Comparison of ENCODE assay signal across 1 cellular context in the genomic region with DNA sequence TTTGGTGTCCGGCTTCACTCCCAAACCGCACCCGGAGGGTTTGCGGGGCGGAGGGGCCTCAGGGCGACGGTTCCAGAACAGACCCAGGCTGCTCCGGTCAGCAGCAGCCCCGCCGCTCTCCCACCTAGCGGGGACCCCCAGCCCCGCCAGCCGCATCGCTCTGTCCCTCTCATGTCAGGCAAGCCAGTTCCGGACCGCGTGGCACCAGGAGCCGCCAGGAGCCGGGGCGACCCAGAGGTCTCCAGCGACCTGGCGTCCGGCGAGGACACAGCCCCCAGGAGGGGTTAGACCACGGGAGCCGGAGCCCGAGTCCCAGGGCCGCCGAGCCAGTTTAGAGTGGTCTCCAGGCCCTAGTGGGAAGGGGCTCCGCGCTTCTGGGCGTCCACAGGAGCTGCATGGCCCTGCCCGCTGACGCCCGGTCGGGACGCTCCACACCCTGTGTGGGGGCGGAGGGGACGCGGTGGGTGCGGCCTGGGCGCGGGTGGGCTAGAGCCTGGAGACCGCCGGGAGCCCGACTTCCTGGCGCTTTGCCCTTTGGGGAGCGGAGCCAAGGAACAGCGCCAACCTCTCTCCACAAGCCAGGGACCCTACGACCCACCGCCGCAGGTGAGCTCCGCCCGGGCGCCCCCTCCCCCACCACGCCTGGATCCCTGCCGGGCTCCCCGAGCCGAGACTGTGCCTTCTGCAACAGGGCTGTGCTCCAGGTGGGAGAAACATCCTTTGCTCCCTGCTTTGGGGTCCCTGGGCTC.
TF ChIP-seq lines count a peak whose summit lies in the region.

No MANE protein-coding gene starts in this region.

TF ChIP-seq in HepG2, 621 proteins besides CTCF, POLR2A, EP300 and RAD21 (continued from another document and continues in another):
- TF ChIP-seq, protein P1, sequence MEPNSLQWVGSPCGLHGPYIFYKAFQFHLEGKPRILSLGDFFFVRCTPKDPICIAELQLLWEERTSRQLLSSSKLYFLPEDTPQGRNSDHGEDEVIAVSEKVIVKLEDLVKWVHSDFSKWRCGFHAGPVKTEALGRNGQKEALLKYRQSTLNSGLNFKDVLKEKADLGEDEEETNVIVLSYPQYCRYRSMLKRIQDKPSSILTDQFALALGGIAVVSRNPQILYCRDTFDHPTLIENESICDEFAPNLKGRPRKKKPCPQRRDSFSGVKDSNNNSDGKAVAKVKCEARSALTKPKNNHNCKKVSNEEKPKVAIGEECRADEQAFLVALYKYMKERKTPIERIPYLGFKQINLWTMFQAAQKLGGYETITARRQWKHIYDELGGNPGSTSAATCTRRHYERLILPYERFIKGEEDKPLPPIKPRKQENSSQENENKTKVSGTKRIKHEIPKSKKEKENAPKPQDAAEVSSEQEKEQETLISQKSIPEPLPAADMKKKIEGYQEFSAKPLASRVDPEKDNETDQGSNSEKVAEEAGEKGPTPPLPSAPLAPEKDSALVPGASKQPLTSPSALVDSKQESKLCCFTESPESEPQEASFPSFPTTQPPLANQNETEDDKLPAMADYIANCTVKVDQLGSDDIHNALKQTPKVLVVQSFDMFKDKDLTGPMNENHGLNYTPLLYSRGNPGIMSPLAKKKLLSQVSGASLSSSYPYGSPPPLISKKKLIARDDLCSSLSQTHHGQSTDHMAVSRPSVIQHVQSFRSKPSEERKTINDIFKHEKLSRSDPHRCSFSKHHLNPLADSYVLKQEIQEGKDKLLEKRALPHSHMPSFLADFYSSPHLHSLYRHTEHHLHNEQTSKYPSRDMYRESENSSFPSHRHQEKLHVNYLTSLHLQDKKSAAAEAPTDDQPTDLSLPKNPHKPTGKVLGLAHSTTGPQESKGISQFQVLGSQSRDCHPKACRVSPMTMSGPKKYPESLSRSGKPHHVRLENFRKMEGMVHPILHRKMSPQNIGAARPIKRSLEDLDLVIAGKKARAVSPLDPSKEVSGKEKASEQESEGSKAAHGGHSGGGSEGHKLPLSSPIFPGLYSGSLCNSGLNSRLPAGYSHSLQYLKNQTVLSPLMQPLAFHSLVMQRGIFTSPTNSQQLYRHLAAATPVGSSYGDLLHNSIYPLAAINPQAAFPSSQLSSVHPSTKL (CRISPR knock-in tag; IDR thresholded peaks at IDR 0.05), result no peak
- no peak for TF ChIP-seq PRDM10 (CRISPR knock-in tag; IDR thresholded peaks at IDR 0.05; ENCODE audit: low read depth)
- no peak for TF ChIP-seq ZNF652 (CRISPR knock-in tag; IDR thresholded peaks at IDR 0.05; ENCODE audit: borderline replicate concordance, low read depth)
- TF ChIP-seq ZFYVE20 (CRISPR knock-in tag; IDR thresholded peaks at IDR 0.05; ENCODE audit: borderline replicate concordance, low read depth), result no peak
- TF ChIP-seq EEA1 (CRISPR knock-in tag; IDR thresholded peaks at IDR 0.05; ENCODE audit: borderline replicate concordance), result no peak
- no peak; the same call in 1 of the 2 replicates for TF ChIP-seq TAF1 (CRISPR knock-in tag; IDR thresholded peaks at IDR 0.05)
- TF ChIP-seq ZNF839 (CRISPR knock-in tag; IDR thresholded peaks at IDR 0.05; ENCODE audit: borderline replicate concordance), result no peak
- TF ChIP-seq MEIS2 (CRISPR knock-in tag; IDR thresholded peaks at IDR 0.05), result no peak
- 0 out of 2 replicates have a peak, but pooled peaks have one; percentile 7 for TF ChIP-seq ZNF292 (CRISPR knock-in tag; IDR thresholded peaks at IDR 0.05; ENCODE audit: borderline replicate concordance, low read depth)
- no peak for TF ChIP-seq MIXL1 (CRISPR knock-in tag; IDR thresholded peaks at IDR 0.05)
- peak; percentile 56 for TF ChIP-seq ZFY (CRISPR knock-in tag; IDR thresholded peaks at IDR 0.05)
- TF ChIP-seq, protein P2, sequence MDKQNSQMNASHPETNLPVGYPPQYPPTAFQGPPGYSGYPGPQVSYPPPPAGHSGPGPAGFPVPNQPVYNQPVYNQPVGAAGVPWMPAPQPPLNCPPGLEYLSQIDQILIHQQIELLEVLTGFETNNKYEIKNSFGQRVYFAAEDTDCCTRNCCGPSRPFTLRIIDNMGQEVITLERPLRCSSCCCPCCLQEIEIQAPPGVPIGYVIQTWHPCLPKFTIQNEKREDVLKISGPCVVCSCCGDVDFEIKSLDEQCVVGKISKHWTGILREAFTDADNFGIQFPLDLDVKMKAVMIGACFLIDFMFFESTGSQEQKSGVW (CRISPR knock-in tag; IDR thresholded peaks at IDR 0.05; ENCODE audit: borderline replicate concordance), result no peak
- no peak for TF ChIP-seq JARID2 (CRISPR knock-in tag; IDR thresholded peaks at IDR 0.05; ENCODE audit: insufficient replicate concordance)
- TF ChIP-seq ZNF557 (CRISPR knock-in tag; IDR thresholded peaks at IDR 0.05), result no peak
- TF ChIP-seq ARNT2 (CRISPR knock-in tag; IDR thresholded peaks at IDR 0.05; ENCODE audit: low read depth), result no peak
- no peak for TF ChIP-seq LCORL (IDR thresholded peaks at IDR 0.05)
- TF ChIP-seq LCORL (CRISPR knock-in tag; IDR thresholded peaks at IDR 0.05), result peak; percentile 47; the same call in 1 of the 2 replicates
- no peak for TF ChIP-seq DZIP1 (CRISPR knock-in tag; IDR thresholded peaks at IDR 0.05)
- TF ChIP-seq IKZF1 (IDR thresholded peaks at IDR 0.05), result no peak
- TF ChIP-seq, protein P3, sequence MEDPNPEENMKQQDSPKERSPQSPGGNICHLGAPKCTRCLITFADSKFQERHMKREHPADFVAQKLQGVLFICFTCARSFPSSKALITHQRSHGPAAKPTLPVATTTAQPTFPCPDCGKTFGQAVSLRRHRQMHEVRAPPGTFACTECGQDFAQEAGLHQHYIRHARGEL (CRISPR knock-in tag; IDR thresholded peaks at IDR 0.05), result no peak
- no peak for TF ChIP-seq MATR3 (CRISPR knock-in tag; IDR thresholded peaks at IDR 0.05)
- TF ChIP-seq ZNF746 (CRISPR knock-in tag; IDR thresholded peaks at IDR 0.05), result no peak
- no peak for TF ChIP-seq DR1 (CRISPR knock-in tag; IDR thresholded peaks at IDR 0.05)
- no peak for TF ChIP-seq RBM22 (optimal IDR thresholded peaks at IDR 0.05; ENCODE audit: low read length)
- TF ChIP-seq CBFB (CRISPR knock-in tag; IDR thresholded peaks at IDR 0.05), result no peak
- TF ChIP-seq RAD51 (IDR thresholded peaks at IDR 0.05; ENCODE audit: borderline replicate concordance), result no peak
- TF ChIP-seq ZMYM3 (CRISPR knock-in tag; IDR thresholded peaks at IDR 0.05), result no peak
- TF ChIP-seq ZNF850 (CRISPR knock-in tag; conservative IDR thresholded peaks at IDR 0.05), result no peak
- TF ChIP-seq ZNF703 (CRISPR knock-in tag; IDR thresholded peaks at IDR 0.05; ENCODE audit: borderline replicate concordance), result 0 out of 2 replicates have a peak, but pooled peaks have one; percentile 36
- TF ChIP-seq ARNTL (CRISPR knock-in tag; IDR thresholded peaks at IDR 0.05), result no peak
- no peak for TF ChIP-seq KLF11 (CRISPR knock-in tag; IDR thresholded peaks at IDR 0.05)
- TF ChIP-seq MZF1 (CRISPR knock-in tag; IDR thresholded peaks at IDR 0.05; ENCODE audit: borderline replicate concordance), result no peak
- TF ChIP-seq, protein P4, sequence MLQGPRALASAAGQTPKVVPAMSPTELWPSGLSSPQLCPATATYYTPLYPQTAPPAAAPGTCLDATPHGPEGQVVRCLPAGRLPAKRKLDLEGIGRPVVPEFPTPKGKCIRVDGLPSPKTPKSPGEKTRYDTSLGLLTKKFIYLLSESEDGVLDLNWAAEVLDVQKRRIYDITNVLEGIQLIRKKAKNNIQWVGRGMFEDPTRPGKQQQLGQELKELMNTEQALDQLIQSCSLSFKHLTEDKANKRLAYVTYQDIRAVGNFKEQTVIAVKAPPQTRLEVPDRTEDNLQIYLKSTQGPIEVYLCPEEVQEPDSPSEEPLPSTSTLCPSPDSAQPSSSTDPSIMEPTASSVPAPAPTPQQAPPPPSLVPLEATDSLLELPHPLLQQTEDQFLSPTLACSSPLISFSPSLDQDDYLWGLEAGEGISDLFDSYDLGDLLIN (CRISPR knock-in tag; IDR thresholded peaks at IDR 0.05; ENCODE audit: borderline replicate concordance), result no peak
- TF ChIP-seq, protein P5, sequence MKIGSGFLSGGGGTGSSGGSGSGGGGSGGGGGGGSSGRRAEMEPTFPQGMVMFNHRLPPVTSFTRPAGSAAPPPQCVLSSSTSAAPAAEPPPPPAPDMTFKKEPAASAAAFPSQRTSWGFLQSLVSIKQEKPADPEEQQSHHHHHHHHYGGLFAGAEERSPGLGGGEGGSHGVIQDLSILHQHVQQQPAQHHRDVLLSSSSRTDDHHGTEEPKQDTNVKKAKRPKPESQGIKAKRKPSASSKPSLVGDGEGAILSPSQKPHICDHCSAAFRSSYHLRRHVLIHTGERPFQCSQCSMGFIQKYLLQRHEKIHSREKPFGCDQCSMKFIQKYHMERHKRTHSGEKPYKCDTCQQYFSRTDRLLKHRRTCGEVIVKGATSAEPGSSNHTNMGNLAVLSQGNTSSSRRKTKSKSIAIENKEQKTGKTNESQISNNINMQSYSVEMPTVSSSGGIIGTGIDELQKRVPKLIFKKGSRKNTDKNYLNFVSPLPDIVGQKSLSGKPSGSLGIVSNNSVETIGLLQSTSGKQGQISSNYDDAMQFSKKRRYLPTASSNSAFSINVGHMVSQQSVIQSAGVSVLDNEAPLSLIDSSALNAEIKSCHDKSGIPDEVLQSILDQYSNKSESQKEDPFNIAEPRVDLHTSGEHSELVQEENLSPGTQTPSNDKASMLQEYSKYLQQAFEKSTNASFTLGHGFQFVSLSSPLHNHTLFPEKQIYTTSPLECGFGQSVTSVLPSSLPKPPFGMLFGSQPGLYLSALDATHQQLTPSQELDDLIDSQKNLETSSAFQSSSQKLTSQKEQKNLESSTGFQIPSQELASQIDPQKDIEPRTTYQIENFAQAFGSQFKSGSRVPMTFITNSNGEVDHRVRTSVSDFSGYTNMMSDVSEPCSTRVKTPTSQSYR (CRISPR knock-in tag; IDR thresholded peaks at IDR 0.05; ENCODE audit: borderline replicate concordance), result peak; percentile 80; the same call in 1 of the 2 replicates
- peak; percentile 44; the same call in 1 of the 2 replicates for TF ChIP-seq ZNF768 (CRISPR knock-in tag; IDR thresholded peaks at IDR 0.05)
- TF ChIP-seq SYNCRIP (IDR thresholded peaks at IDR 0.05; ENCODE audit: insufficient read depth, low read depth, low read length), result no peak
- no peak for TF ChIP-seq RBM39 (IDR thresholded peaks at IDR 0.05; ENCODE audit: low read depth, low read length, poor library complexity, severe bottlenecking)
- TF ChIP-seq PHF8 (CRISPR knock-in tag; IDR thresholded peaks at IDR 0.05), result no peak; the same call in 1 of the 2 replicates
- TF ChIP-seq RELA (CRISPR knock-in tag; IDR thresholded peaks at IDR 0.05), result no peak
- TF ChIP-seq POLR2G (IDR thresholded peaks at IDR 0.05; ENCODE audit: low read depth, low read length), result no peak
- TF ChIP-seq DBP (CRISPR knock-in tag; IDR thresholded peaks at IDR 0.05; ENCODE audit: not compliant biosample characterization), result no peak
- TF ChIP-seq BRD4 (CRISPR knock-in tag; IDR thresholded peaks at IDR 0.05), result no peak
- TF ChIP-seq ZBTB46 (CRISPR knock-in tag; IDR thresholded peaks at IDR 0.05; ENCODE audit: borderline replicate concordance), result no peak
